Comparison of ENCODE assay signal across 8 cellular contexts in the genomic region with DNA sequence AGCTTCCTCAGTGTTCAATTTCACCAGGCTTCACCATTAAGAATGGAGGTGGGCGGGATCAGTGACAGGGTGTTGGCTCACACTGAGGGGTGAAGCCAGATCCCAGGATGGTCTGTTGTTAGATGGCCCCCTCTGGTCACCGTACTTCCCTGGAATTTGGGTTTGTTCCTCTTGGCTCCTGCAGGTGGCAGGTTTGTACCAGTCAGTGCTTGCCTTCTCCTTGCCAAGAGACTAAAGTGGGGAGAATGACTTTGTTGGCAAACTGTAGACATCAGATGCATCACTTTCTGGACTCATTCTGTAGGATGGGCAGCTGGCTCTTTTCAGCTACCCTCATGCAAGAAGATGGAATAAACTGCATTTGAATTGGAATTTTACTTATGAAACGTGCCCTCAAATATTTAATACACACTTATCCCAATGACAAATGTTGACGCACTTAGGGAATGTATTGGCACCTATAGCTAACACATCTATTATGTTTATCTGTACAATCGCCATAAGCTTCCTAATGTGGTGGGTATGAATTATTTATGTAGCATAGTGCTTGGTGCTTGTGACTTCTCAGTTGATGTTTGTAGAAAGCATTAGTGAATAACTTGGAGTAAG. TPM values are rescaled to one million over a fixed set of nuclear protein-coding genes. Genes with fewer than 3 reads are reported as not detected.
DNase-seq lines count a peak whose midpoint lies in the region; ATAC-seq, FAIRE-seq and TF ChIP-seq lines count a peak whose summit lies in the region.

No MANE protein-coding gene starts in this region.

- CTCF ChIA-PET in activated CD4-positive, alpha-beta memory T cell treated with anti-CD3 and anti-CD28 coated beads for 36 hours (lab: Charles Lee) = interaction anchor here (0.6 to 4.0 kb wide), 15 partner anchors 8 to 1562 kb away, joined by 3 to 47 read pairs (median 3); no protein-coding TSS in a partner anchor
- CTCF ChIA-PET in activated CD4-positive, alpha-beta memory T cell treated with anti-CD3 and anti-CD28 coated beads, Interleukin-2, amount 10 ng/mL, durations not matched to agents 7 days and 5 days (lab: Charles Lee) = interaction anchor here (0.6 to 1.7 kb wide), 7 partner anchors 9 to 874 kb away, joined by 3 to 9 read pairs (median 3); no protein-coding TSS in a partner anchor

- H3K4me1 ChIP-seq in heart left ventricle (peaks cover 0 to 3% (median 0%) of the 10 kb centered on the region in 12 donors), small intestine (ENCODE audit: control insufficient read depth in 2 of 2, insufficient read depth in 1 of 2, low read depth in 1 of 2, low read length in 1 of 2) (no peaks in the 10 kb centered on the region)

- no peak overlapping the region for H3K27ac Mint-ChIP-seq in activated CD4-positive, alpha-beta memory T cell treated with anti-CD3 and anti-CD28 coated beads for 36 hours
- H3K27ac Mint-ChIP-seq in activated CD4-positive, alpha-beta memory T cell treated with anti-CD3 and anti-CD28 coated beads, Interleukin-2, amount 10 ng/mL, durations not matched to agents 7 days and 5 days = no peak overlapping the region

- H3K27me3 ChIP-seq in heart left ventricle (no peaks in the 10 kb centered on the region), small intestine (ENCODE audit: control insufficient read depth in 2 of 2, insufficient read depth in 2 of 2, low read length in 2 of 2) (no peaks in the 10 kb centered on the region)

- ATAC-seq in heart left ventricle = peak in 3 of 4 donors; percentile 53 to 66 (median 54)
- no peak for ATAC-seq in GM21737 (IDR thresholded peaks at IDR 0.05; ENCODE audit: unreplicated experiment)
- no peak for ATAC-seq in GM21619 (IDR thresholded peaks at IDR 0.05; ENCODE audit: unreplicated experiment)

- H3K4me1 Mint-ChIP-seq in activated CD4-positive, alpha-beta memory T cell treated with anti-CD3 and anti-CD28 coated beads for 36 hours (ENCODE audit: low read depth) = peaks cover 2% of the 10 kb centered on the region
- H3K4me1 Mint-ChIP-seq in activated CD4-positive, alpha-beta memory T cell treated with anti-CD3 and anti-CD28 coated beads, Interleukin-2, amount 10 ng/mL, durations not matched to agents 7 days and 5 days = peaks cover 2% of the 10 kb centered on the region

- no peak for FAIRE-seq in small intestine (lab: Jason Lieb, UNC)

- no peak overlapping the region for H3K4me3 ChIP-seq in heart left ventricle
- H3K4me3 ChIP-seq in small intestine (ENCODE audit: low read depth in 1 of 2, low read length in 2 of 2) = no peak overlapping the region

- no peak for TF ChIP-seq POLR2A in heart left ventricle (IDR thresholded peaks at IDR 0.05)

- H3K27ac ChIP-seq in VCaP (no peak overlapping the region), heart left ventricle (no peak overlapping the region), small intestine (ENCODE audit: low read depth in 1 of 2, low read length in 1 of 2) (no peak overlapping the region)

- peaks cover 0 to 3% (median 0%) of the 10 kb centered on the region in 12 donors for H3K9me3 ChIP-seq in heart left ventricle
- no peaks in the 10 kb centered on the region for H3K9me3 ChIP-seq in small intestine (ENCODE audit: control insufficient read depth, low read depth)

- no peaks in the 10 kb centered on the region for H3K36me3 Mint-ChIP-seq in activated CD4-positive, alpha-beta memory T cell treated with anti-CD3 and anti-CD28 coated beads for 36 hours
- H3K36me3 Mint-ChIP-seq in activated CD4-positive, alpha-beta memory T cell treated with anti-CD3 and anti-CD28 coated beads, Interleukin-2, amount 10 ng/mL, durations not matched to agents 7 days and 5 days (ENCODE audit: low read depth) = no peaks in the 10 kb centered on the region

- no peaks in the 10 kb centered on the region for H3K36me3 ChIP-seq in heart left ventricle
- H3K36me3 ChIP-seq in small intestine (ENCODE audit: control insufficient read depth in 2 of 2, insufficient read depth in 2 of 2, low read length in 2 of 2) = no peaks in the 10 kb centered on the region

- TF ChIP-seq CTCF in VCaP (conservative IDR thresholded peaks at IDR 0.05) (peak; percentile 71), heart left ventricle (IDR thresholded peaks at IDR 0.05) (peak; percentile 34 to 68 (median 52))

- H3K27me3 Mint-ChIP-seq in activated CD4-positive, alpha-beta memory T cell treated with anti-CD3 and anti-CD28 coated beads for 36 hours = no peaks in the 10 kb centered on the region
- H3K27me3 Mint-ChIP-seq in activated CD4-positive, alpha-beta memory T cell treated with anti-CD3 and anti-CD28 coated beads, Interleukin-2, amount 10 ng/mL, durations not matched to agents 7 days and 5 days = peaks cover 9% of the 10 kb centered on the region

- no peaks in the 10 kb centered on the region for H3K9me3 Mint-ChIP-seq in activated CD4-positive, alpha-beta memory T cell treated with anti-CD3 and anti-CD28 coated beads for 36 hours
- H3K9me3 Mint-ChIP-seq in activated CD4-positive, alpha-beta memory T cell treated with anti-CD3 and anti-CD28 coated beads, Interleukin-2, amount 10 ng/mL, durations not matched to agents 7 days and 5 days = no peaks in the 10 kb centered on the region

- POLR2A ChIA-PET in activated CD4-positive, alpha-beta memory T cell treated with anti-CD3 and anti-CD28 coated beads for 36 hours (lab: Charles Lee) = no interaction called here
- POLR2A ChIA-PET in activated CD4-positive, alpha-beta memory T cell treated with anti-CD3 and anti-CD28 coated beads, Interleukin-2, amount 10 ng/mL, durations not matched to agents 7 days and 5 days (lab: Charles Lee) = no interaction called here

- peak; percentile 43 for DNase-seq in activated CD4-positive, alpha-beta memory T cell treated with anti-CD3 and anti-CD28 coated beads for 36 hours
- DNase-seq in activated CD4-positive, alpha-beta memory T cell treated with anti-CD3 and anti-CD28 coated beads, Interleukin-2, amount 10 ng/mL, durations not matched to agents 7 days and 5 days = no peak
- DNase-seq in LoVo (ENCODE audit: low spot score) (peak; percentile 54), heart left ventricle (no peak), small intestine (peak; percentile 43)

- intact Hi-C loops in activated CD4-positive, alpha-beta memory T cell treated with anti-CD3 and anti-CD28 coated beads for 36 hours (cut with micrococcal nuclease) = no loop called here
- intact Hi-C loops in heart left ventricle (cut with DNase I) = loop anchor here in 7 of 10 donors (5.0 to 10.0 kb wide), 8 partner anchors 327 to 958 kb away; no protein-coding TSS in a partner anchor

- no peak overlapping the region for H3K4me3 Mint-ChIP-seq in activated CD4-positive, alpha-beta memory T cell treated with anti-CD3 and anti-CD28 coated beads for 36 hours
- H3K4me3 Mint-ChIP-seq in activated CD4-positive, alpha-beta memory T cell treated with anti-CD3 and anti-CD28 coated beads, Interleukin-2, amount 10 ng/mL, durations not matched to agents 7 days and 5 days = no peak overlapping the region

- 73 to 77% (median 75%) methylated on average over 5 of the region's 5 CpGs for WGBS in heart left ventricle, 4 donors
- 56 to 63% (median 58%) methylated on average over 5 of the region's 5 CpGs for WGBS in small intestine, 3 donors

RNA-seq across cellular contexts. Expression of a gene that starts 31.4 kb away (rescaled TPM):
- total RNA-seq in activated CD4-positive, alpha-beta memory T cell treated with anti-CD3 and anti-CD28 coated beads for 36 hours = 1 to 10 TPM; 2.2 to 2.6 TPM
- total RNA-seq in activated CD4-positive, alpha-beta memory T cell treated with anti-CD3 and anti-CD28 coated beads, Interleukin-2, amount 10 ng/mL, durations not matched to agents 7 days and 5 days = 1 to 10 TPM; 3.5 to 3.7 TPM
- total RNA-seq in heart left ventricle = under 1 TPM in 2 of 9 donors, not detected in 7; 0.11 to 0.15 TPM
- polyA plus RNA-seq in heart left ventricle (not detected), small intestine (under 1 TPM in 1 of 3 donors, not detected in 2; 0.10 TPM)

Comparison
In these comparisons a context has a peak if more than half of its experiments do, and no peak if none do; other contexts are left out.
1. DNase-seq: peak in activated CD4-positive, alpha-beta memory T cell treated with anti-CD3 and anti-CD28 coated beads for 36 hours (single experiment), LoVo (single experiment) and small intestine (single experiment); none in activated CD4-positive, alpha-beta memory T cell treated with anti-CD3 and anti-CD28 coated beads, Interleukin-2, amount 10 ng/mL, durations not matched to agents 7 days and 5 days (single experiment) and heart left ventricle (0 of 5).
2. ATAC-seq: peak in heart left ventricle (3 of 4); none in GM21737 (single experiment) and GM21619 (single experiment).